18 cellular contexts compared by ENCODE assay signal in genomic region chr2:55917117-55917516, GRCh38. TPM values are rescaled to one million over a fixed set of nuclear protein-coding genes. Genes with fewer than 3 reads are reported as not detected.
"Had no signal": no experiment of that assay in that cellular context is flagged by ENCODE, and none has a peak within 500 bp of the region (broad histone marks: within the 10 kb centered on the region; RNA-seq: fewer than 3 reads in every experiment).

No MANE protein-coding gene starts in this region.

- H3K9me3 Mint-ChIP-seq: activated CD4-positive, alpha-beta T cell treated with anti-CD3 and anti-CD28 coated beads, Interleukin-2, amount 10 ng/mL, durations not matched to agents 7 days and 5 days; activated naive CD4-positive, alpha-beta T cell treated with anti-CD3 and anti-CD28 coated beads, Interleukin-2, amount 50 U/mL, for 24 hours; neural crest cell; stimulated activated naive CD8-positive, alpha-beta T cell treated with anti-CD3 and anti-CD28 coated beads, Interleukin-15, amount 100 ng/mL, for 72 hours had no signal

- ATAC-seq: body of pancreas; pancreas; stimulated activated naive CD8-positive, alpha-beta T cell treated with anti-CD3 and anti-CD28 coated beads, Interleukin-15, amount 100 ng/mL, for 72 hours had no signal

- DNase-seq: activated CD4-positive, alpha-beta T cell treated with anti-CD3 and anti-CD28 coated beads, Interleukin-2, amount 10 ng/mL, durations not matched to agents 7 days and 5 days; activated CD4-positive, CD25-positive, alpha-beta regulatory T cell; activated effector memory CD4-positive, alpha-beta T cell treated with Interleukin-2 at 50 U/mL for 16 hours; activated T-cell treated with anti-CD3 and anti-CD28 coated beads for 4 hours; body of pancreas; central memory CD4-positive, alpha-beta T cell; cortex of kidney; effector memory CD4-positive, alpha-beta T cell; stimulated activated CD4-positive, alpha-beta T cell treated with anti-CD3 and anti-CD28 coated beads, Interleukin-15, amount 100 ng/mL, for 24 hours; stimulated activated CD4-positive, alpha-beta T cell treated with anti-CD3 and anti-CD28 coated beads, Interleukin-4, amount 100 ng/mL, for 4 hours; stimulated activated naive CD8-positive, alpha-beta T cell treated with anti-CD3 and anti-CD28 coated beads, Interleukin-15, amount 100 ng/mL, for 72 hours had no signal

- H3K36me3 Mint-ChIP-seq: activated naive CD4-positive, alpha-beta T cell treated with anti-CD3 and anti-CD28 coated beads, Interleukin-2, amount 50 U/mL, for 24 hours had no signal

- H3K4me3 ChIP-seq: body of pancreas, hepatocyte, pancreas had no signal

- FAIRE-seq: pancreas, urothelium cell line had no signal

- H3K4me3 Mint-ChIP-seq: activated CD4-positive, alpha-beta T cell treated with anti-CD3 and anti-CD28 coated beads, Interleukin-2, amount 10 ng/mL, durations not matched to agents 7 days and 5 days; activated naive CD4-positive, alpha-beta T cell treated with anti-CD3 and anti-CD28 coated beads, Interleukin-2, amount 50 U/mL, for 24 hours; neural crest cell; stimulated activated naive CD8-positive, alpha-beta T cell treated with anti-CD3 and anti-CD28 coated beads, Interleukin-15, amount 100 ng/mL, for 72 hours had no signal

- H3K27ac ChIP-seq: body of pancreas, epithelial cell of prostate, hepatocyte, pancreas had no signal

- H3K27ac Mint-ChIP-seq: activated CD4-positive, alpha-beta T cell treated with anti-CD3 and anti-CD28 coated beads, Interleukin-2, amount 10 ng/mL, durations not matched to agents 7 days and 5 days; activated naive CD4-positive, alpha-beta T cell treated with anti-CD3 and anti-CD28 coated beads, Interleukin-2, amount 50 U/mL, for 24 hours; stimulated activated naive CD8-positive, alpha-beta T cell treated with anti-CD3 and anti-CD28 coated beads, Interleukin-15, amount 100 ng/mL, for 72 hours had no signal

- H3K4me1 Mint-ChIP-seq: activated CD4-positive, alpha-beta T cell treated with anti-CD3 and anti-CD28 coated beads, Interleukin-2, amount 10 ng/mL, durations not matched to agents 7 days and 5 days; activated naive CD4-positive, alpha-beta T cell treated with anti-CD3 and anti-CD28 coated beads, Interleukin-2, amount 50 U/mL, for 24 hours; stimulated activated naive CD8-positive, alpha-beta T cell treated with anti-CD3 and anti-CD28 coated beads, Interleukin-15, amount 100 ng/mL, for 72 hours had no signal

RNA-seq across cellular contexts. Expression of gene EFEMP1, which starts 6.5 kb away (rescaled TPM):
- total RNA-seq: activated CD4-positive, alpha-beta T cell treated with anti-CD3 and anti-CD28 coated beads, Interleukin-2, amount 10 ng/mL, durations not matched to agents 7 days and 5 days; activated CD8-positive, alpha-beta memory T cell treated with anti-CD3 and anti-CD28 coated beads for 36 hours had no signal
